Comparison of ENCODE assay signal across 11 cellular contexts in the genomic region with DNA sequence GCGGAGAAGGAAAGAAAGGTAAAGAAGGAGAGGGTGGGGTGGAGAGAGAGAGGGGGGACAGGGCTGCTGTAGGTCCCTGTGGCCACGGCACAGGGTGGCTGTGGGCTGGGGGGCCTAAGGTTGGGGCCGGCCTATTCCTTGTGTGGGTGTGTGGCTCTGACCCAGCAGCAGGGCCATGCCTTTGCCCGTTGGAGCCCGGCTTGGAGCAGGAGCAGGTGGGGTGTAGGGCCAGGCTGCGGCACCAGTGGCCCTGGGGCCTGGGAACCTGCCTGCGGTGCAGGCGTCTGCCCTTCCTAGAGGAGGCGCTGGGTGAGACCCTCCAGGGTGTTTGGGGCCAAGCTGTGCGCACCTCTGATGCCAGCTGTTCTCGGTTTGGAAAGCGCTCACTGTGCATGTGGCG.
"Had no signal": no experiment of that assay in that cellular context is flagged by ENCODE, and none has a peak within 500 bp of the region (broad histone marks: within the 10 kb centered on the region; RNA-seq: fewer than 3 reads in every experiment).

No MANE protein-coding gene starts in this region.

- H3K4me1 ChIP-seq: upper lobe of right lung had no signal

- H3K9me3 ChIP-seq: stomach, testis, upper lobe of right lung had no signal

- H3K4me3 ChIP-seq: skin epidermis, stomach, testis, upper lobe of right lung had no signal

- DNase-seq: activated CD4-positive, alpha-beta T cell treated with anti-CD3 and anti-CD28 coated beads for 48 hours; activated CD8-positive, alpha-beta T cell treated with anti-CD3 and anti-CD28 coated beads for 36 hours; activated gamma-delta T cell; activated T-cell treated with anti-CD3 and anti-CD28 coated beads, Interleukin-2, amount 50 U/mL, for 4 hours; amniotic stem cell; natural killer cell; nucleus accumbens; stomach; testis; upper lobe of right lung had no signal

- H3K36me3 ChIP-seq: stomach, upper lobe of right lung had no signal

- H3K27me3 ChIP-seq: testis, upper lobe of right lung had no signal

- ATAC-seq: activated CD8-positive, alpha-beta T cell treated with anti-CD3 and anti-CD28 coated beads for 36 hours; activated T-cell treated with anti-CD3 and anti-CD28 coated beads, Interleukin-2, amount 50 U/mL, for 4 hours; natural killer cell had no signal
